Comparison of ENCODE assay signal across 10 cellular contexts in genomic region chr19:51514866-51515481, GRCh38. TPM values are rescaled to one million over a fixed set of nuclear protein-coding genes. Genes with fewer than 3 reads are reported as not detected.
A peak's percentile ranks its signal among the peaks of the same experiment; 100 is the strongest.
DNase-seq lines count a peak whose midpoint lies in the region; ATAC-seq, FAIRE-seq and TF ChIP-seq lines count a peak whose summit lies in the region.
"Had no signal": no experiment of that assay in that cellular context is flagged by ENCODE, and none has a peak within 500 bp of the region (broad histone marks: within the 10 kb centered on the region; RNA-seq: fewer than 3 reads in every experiment).

No MANE protein-coding gene starts in this region.

- H4K20me1 ChIP-seq in GM23248 (ENCODE audit: insufficient read depth) (no peaks in the 10 kb centered on the region), astrocyte (ENCODE audit: insufficient read depth, low read length) (no peaks in the 10 kb centered on the region)

- no peak overlapping the region for H3K27ac ChIP-seq in GM23248
- no peak overlapping the region for H3K27ac ChIP-seq in astrocyte (ENCODE audit: low read depth, low read length)

- H2AFZ ChIP-seq in GM23248 (no peak overlapping the region), astrocyte (ENCODE audit: low read depth, low read length) (no peak overlapping the region)

- H3K4me3 ChIP-seq in Caco-2 (ENCODE audit: low read depth, low read length) (no peak overlapping the region), GM23248 (no peak overlapping the region), astrocyte (ENCODE audit: insufficient read depth, low read depth, low read length) (no peak overlapping the region)

- 15 to 20% methylated on average over 3 of the region's 3 CpGs for WGBS in GM23248 (ENCODE audit: low coverage in 1 of 2, low lambda C conversion rate in 2 of 2, missing lambda C conversion rate in 2 of 2), 2 experiments

- intact Hi-C loops in Caco-2 (cut with micrococcal nuclease; ENCODE audit: unreplicated experiment): loop anchor here (1.0 kb wide), 1 partner anchor 42 kb away; no protein-coding TSS in a partner anchor

- H3K9me3 Mint-ChIP-seq in Caco-2 (ENCODE audit: unreplicated experiment) (peaks cover 21% of the 10 kb centered on the region), astrocyte (ENCODE audit: unreplicated experiment) (peaks cover 6% of the 10 kb centered on the region)
- H3K9me3 Mint-ChIP-seq in stimulated activated effector memory CD8-positive, alpha-beta T cell treated with anti-CD3 and anti-CD28 coated beads, Interleukin-12 subunit alpha, Interleukin-12 subunit beta, amount 100 ng/mL, for 72 hours: peaks cover 3% of the 10 kb centered on the region

- H3K27ac Mint-ChIP-seq in Caco-2 (ENCODE audit: unreplicated experiment): no peak overlapping the region
- H3K27ac Mint-ChIP-seq in astrocyte (ENCODE audit: unreplicated experiment): no peak overlapping the region
- H3K27ac Mint-ChIP-seq in stimulated activated effector memory CD8-positive, alpha-beta T cell treated with anti-CD3 and anti-CD28 coated beads, Interleukin-12 subunit alpha, Interleukin-12 subunit beta, amount 100 ng/mL, for 72 hours: no peak overlapping the region

- FAIRE-seq in astrocyte (lab: Jason Lieb, UNC) (peak; percentile 54), islet of Langerhans (lab: Jason Lieb, UNC) (peak; percentile 79)

- H3K9me3 ChIP-seq in Caco-2 (no peaks in the 10 kb centered on the region), GM23248 (ENCODE audit: low read depth) (no peaks in the 10 kb centered on the region), astrocyte (ENCODE audit: insufficient read depth, low read depth, low read length) (no peaks in the 10 kb centered on the region)

- no peaks in the 10 kb centered on the region for H3K27me3 ChIP-seq in Caco-2 (replicated peaks; ENCODE audit: control insufficient read depth, insufficient read depth, low read length)
- no peaks in the 10 kb centered on the region for H3K27me3 ChIP-seq in GM23248 (replicated peaks; ENCODE audit: insufficient read depth)
- H3K27me3 ChIP-seq in astrocyte (ENCODE audit: insufficient read depth, low read length): no peaks in the 10 kb centered on the region

- in situ Hi-C loops in GM23248 (cut with MboI): no loop called here

- no peaks in the 10 kb centered on the region for H3K9me2 ChIP-seq in GM23248 (ENCODE audit: insufficient read depth)

- no peak overlapping the region for H3K4me2 ChIP-seq in GM23248 (ENCODE audit: unreplicated experiment)
- no peak overlapping the region for H3K4me2 ChIP-seq in astrocyte (ENCODE audit: low read length)

- POLR2A ChIA-PET in Caco-2 (lab: Charles Lee): no interaction called here

- H3F3A ChIP-seq in GM23248 (ENCODE audit: insufficient read depth): no peaks in the 10 kb centered on the region

- no peaks in the 10 kb centered on the region for H3K79me2 ChIP-seq in GM23248 (ENCODE audit: insufficient read depth)
- no peaks in the 10 kb centered on the region for H3K79me2 ChIP-seq in astrocyte (ENCODE audit: insufficient read depth, low read length)

- H3K4me1 ChIP-seq in Caco-2: no peaks in the 10 kb centered on the region
- no peaks in the 10 kb centered on the region for H3K4me1 ChIP-seq in GM23248 (ENCODE audit: insufficient read depth)
- no peaks in the 10 kb centered on the region for H3K4me1 ChIP-seq in astrocyte (ENCODE audit: insufficient read depth, low read length)

- H3K4me3 Mint-ChIP-seq in Caco-2 (ENCODE audit: unreplicated experiment): no peak overlapping the region
- no peak overlapping the region for H3K4me3 Mint-ChIP-seq in astrocyte (ENCODE audit: unreplicated experiment)
- no peak overlapping the region for H3K4me3 Mint-ChIP-seq in stimulated activated effector memory CD8-positive, alpha-beta T cell treated with anti-CD3 and anti-CD28 coated beads, Interleukin-12 subunit alpha, Interleukin-12 subunit beta, amount 100 ng/mL, for 72 hours

- CTCF ChIA-PET in Caco-2 (lab: Charles Lee): no interaction called here

- H3K36me3 ChIP-seq in Caco-2 (ENCODE audit: control insufficient read depth, insufficient read depth, low read length): no peaks in the 10 kb centered on the region
- no peaks in the 10 kb centered on the region for H3K36me3 ChIP-seq in GM23248 (ENCODE audit: low read depth)
- no peaks in the 10 kb centered on the region for H3K36me3 ChIP-seq in astrocyte (ENCODE audit: insufficient read depth, low read length)

- peaks cover 5% of the 10 kb centered on the region for H3K27me3 Mint-ChIP-seq in Caco-2 (ENCODE audit: insufficient read depth, unreplicated experiment)
- peaks cover 6% of the 10 kb centered on the region for H3K27me3 Mint-ChIP-seq in astrocyte (ENCODE audit: low read depth, unreplicated experiment)

- TF ChIP-seq CTCF in Caco-2 (IDR thresholded peaks at IDR 0.05; ENCODE audit: insufficient read depth in 1 of 2, low read depth in 1 of 2, low read length in 1 of 2, severe bottlenecking in 1 of 2, unreplicated experiment in 1 of 2) (peak; percentile 70 to 77), astrocyte (IDR thresholded peaks at IDR 0.05; ENCODE audit: insufficient read depth, low read depth, low read length) (peak; percentile 61)

- DNase-seq in Caco-2 (peak in 1 of 2 experiments; percentile 71), GM23248 (peak; percentile 65), NCI-H774 (lab: John Stamatoyannopoulos, UW) (peak; percentile 26), astrocyte (ENCODE audit: low read depth) (peak; percentile 6)
- peak in 1 of 2 donors; percentile 51 for DNase-seq in stimulated activated effector memory CD8-positive, alpha-beta T cell treated with anti-CD3 and anti-CD28 coated beads, Interleukin-12 subunit alpha, Interleukin-12 subunit beta, amount 100 ng/mL, for 72 hours (ENCODE audit: low spot score in 2 of 2)

- peak; percentile 76 for ATAC-seq in stimulated activated effector memory CD8-positive, alpha-beta T cell treated with anti-CD3 and anti-CD28 coated beads, Interleukin-12 subunit alpha, Interleukin-12 subunit beta, amount 100 ng/mL, for 72 hours
- ATAC-seq in GM18517 (IDR thresholded peaks at IDR 0.05; ENCODE audit: unreplicated experiment) (no peak), GM18873 (IDR thresholded peaks at IDR 0.05; ENCODE audit: low FRiP score, unreplicated experiment) (no peak)

- no TSS peak for BruUV-seq in Caco-2 (replicated peaks; lab: Mats Ljungman, UMichigan)

- H3K9ac ChIP-seq in GM23248 (no peak overlapping the region), astrocyte (ENCODE audit: low read length) (no peak overlapping the region)

- no peaks in the 10 kb centered on the region for H3K4me1 Mint-ChIP-seq in Caco-2 (ENCODE audit: low read depth, unreplicated experiment)
- no peaks in the 10 kb centered on the region for H3K4me1 Mint-ChIP-seq in astrocyte (ENCODE audit: low read depth, unreplicated experiment)
- H3K4me1 Mint-ChIP-seq in stimulated activated effector memory CD8-positive, alpha-beta T cell treated with anti-CD3 and anti-CD28 coated beads, Interleukin-12 subunit alpha, Interleukin-12 subunit beta, amount 100 ng/mL, for 72 hours: peaks cover 12% of the 10 kb centered on the region

- H3K36me3 Mint-ChIP-seq in Caco-2 (ENCODE audit: insufficient read depth, unreplicated experiment): peaks cover 18% of the 10 kb centered on the region
- no peaks in the 10 kb centered on the region for H3K36me3 Mint-ChIP-seq in astrocyte (ENCODE audit: low read depth, unreplicated experiment)
- H3K36me3 Mint-ChIP-seq in stimulated activated effector memory CD8-positive, alpha-beta T cell treated with anti-CD3 and anti-CD28 coated beads, Interleukin-12 subunit alpha, Interleukin-12 subunit beta, amount 100 ng/mL, for 72 hours: no peaks in the 10 kb centered on the region

RNA-seq across cellular contexts. Expression of gene SIGLEC12, which starts 13.4 kb away (rescaled TPM):
- total RNA-seq in Caco-2 (2022): not detected in 2 replicates
- total RNA-seq in GM23248 (2014; rRNA removed; shearing (Covaris generic)): not detected in 2 replicates
- polyA plus RNA-seq in GM23248 (2016; fragmentation: Nextera tagmentation; extraction: Ambion mirVana): not detected in 2 replicates
- not detected in 2 replicates for total RNA-seq in astrocyte
- total RNA-seq: skeletal muscle tissue had no signal

RNA-seq across cellular contexts. Expression of gene SIGLEC6, which starts 16.5 kb away (rescaled TPM):
- total RNA-seq in Caco-2 (2022) (10.0 and 14.3 TPM in 2 replicates), astrocyte (not detected in 2 replicates)
- total RNA-seq in GM23248 (2014; rRNA removed; shearing (Covaris generic)): not detected in 2 replicates
- not detected in 2 replicates for polyA plus RNA-seq in GM23248 (2016; fragmentation: Nextera tagmentation; extraction: Ambion mirVana)

RNA-seq across cellular contexts. Expression of gene CEACAM18, which starts 36.6 kb away (rescaled TPM):
- 0.79 TPM in 1 of 2 replicates, not detected in the other for total RNA-seq in Caco-2 (2022)
- total RNA-seq in GM23248 (2014; rRNA removed; shearing (Covaris generic)): not detected in 2 replicates
- not detected in 2 replicates for polyA plus RNA-seq in GM23248 (2016; fragmentation: Nextera tagmentation; extraction: Ambion mirVana)
- total RNA-seq in astrocyte: not detected in 2 replicates
- total RNA-seq: skeletal muscle tissue; T-helper 2 cell treated with Interferon-gamma antibody and Interleukin-4, amounts not matched to agents 100 ng/mL and 5 ng/mL, for 36 hours had no signal

RNA-seq across cellular contexts. Expression of gene ZNF175, which starts 56.1 kb away (rescaled TPM):
- 8.7 and 11.5 TPM in 2 replicates for total RNA-seq in Caco-2 (2022)
- 2.4 and 2.9 TPM in 2 replicates for total RNA-seq in GM23248 (2014; rRNA removed; shearing (Covaris generic))
- polyA plus RNA-seq in GM23248 (2016; fragmentation: Nextera tagmentation; extraction: Ambion mirVana): 2.6 and 2.9 TPM in 2 replicates
- 14.3 and 15.1 TPM in 2 replicates for total RNA-seq in astrocyte

RNA-seq across cellular contexts. Expression of gene SIGLEC8, which starts 56.7 kb away (rescaled TPM):
- total RNA-seq in Caco-2 (2022) (not detected in 2 replicates), astrocyte (not detected in 2 replicates)
- total RNA-seq in GM23248 (2014; rRNA removed; shearing (Covaris generic)): not detected in 2 replicates
- not detected in 2 replicates for polyA plus RNA-seq in GM23248 (2016; fragmentation: Nextera tagmentation; extraction: Ambion mirVana)
- total RNA-seq: T-helper 2 cell treated with Interferon-gamma antibody and Interleukin-4, amounts not matched to agents 100 ng/mL and 5 ng/mL, for 36 hours had no signal

Comparison
In these comparisons a context has a peak if more than half of its experiments do, and no peak if none do; other contexts are left out.
1. RNA of gene SIGLEC6, which starts 16.5 kb away (total RNA-seq): 10.0 to 14.3 TPM in Caco-2; not detected in GM23248 and not detected in astrocyte; every median in the first group is over 10 times any median in the second.